ENCODE assay signal across 9 cellular contexts in the genomic region with DNA sequence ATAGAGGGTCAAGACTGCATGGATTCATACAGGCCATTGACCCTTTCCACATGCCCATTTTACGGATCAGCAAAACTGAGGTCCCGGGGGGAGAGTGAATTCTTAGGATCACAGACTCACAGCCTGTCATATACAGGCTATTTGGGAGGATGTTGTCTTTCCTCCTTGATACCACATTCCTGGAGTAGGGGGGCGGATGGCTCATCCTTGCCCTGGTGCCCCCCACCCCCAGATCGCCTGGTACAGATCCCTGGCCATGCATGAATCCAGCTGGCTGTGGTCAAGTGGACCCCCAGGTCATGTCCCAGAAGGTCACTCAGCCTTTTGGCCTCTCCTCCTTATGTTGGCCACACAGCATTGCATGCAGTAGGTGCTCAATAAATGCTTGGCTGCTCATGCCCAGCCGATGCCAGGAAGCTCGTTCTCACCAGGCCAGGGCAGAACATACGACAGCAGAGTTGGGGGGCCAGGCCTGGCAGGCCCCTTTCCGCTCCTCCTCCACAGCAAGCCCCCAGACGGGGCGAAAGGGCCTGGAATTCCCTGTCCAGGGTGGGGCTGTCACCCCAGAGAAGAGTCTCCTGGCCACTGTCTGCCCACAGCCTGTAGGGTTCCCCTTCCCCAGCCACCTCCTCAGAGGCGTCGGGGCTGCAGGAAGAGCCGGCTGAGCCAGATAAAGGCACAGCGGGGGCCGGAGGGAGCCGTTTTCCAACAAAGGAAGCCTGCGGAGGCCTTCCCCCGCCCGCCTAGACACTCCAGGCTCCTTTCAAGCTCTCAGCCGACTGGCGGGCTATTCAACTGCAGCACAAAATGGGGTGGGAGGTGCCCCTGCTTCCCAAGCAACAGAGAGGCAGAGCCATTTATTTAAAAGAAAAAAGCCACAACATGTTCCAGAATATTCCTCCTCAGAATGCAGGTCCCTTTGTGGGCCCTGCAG.
DNase-seq lines count a peak whose midpoint lies in the region; FAIRE-seq and TF ChIP-seq lines count a peak whose summit lies in the region.
"Had no signal": no experiment of that assay in that cellular context is flagged by ENCODE, and none has a peak within 500 bp of the region (broad histone marks: within the 10 kb centered on the region; RNA-seq: fewer than 3 reads in every experiment).

No MANE protein-coding gene starts in this region.

- TF ChIP-seq CTCF in endothelial cell of umbilical vein (IDR thresholded peaks at IDR 0.05; ENCODE audit: extremely low read depth in 1 of 2, insufficient read depth in 1 of 2, low read depth in 1 of 2, low read length in 2 of 2), result no peak

- H3K4me1 ChIP-seq in endothelial cell of umbilical vein (ENCODE audit: control insufficient read depth, extremely low read depth, insufficient read depth, low read length), result peaks cover 18% of the 10 kb centered on the region

- no peaks in the 10 kb centered on the region for H3K79me2 ChIP-seq in endothelial cell of umbilical vein (ENCODE audit: control insufficient read depth, insufficient read depth, low read length)

- H3K9me3 ChIP-seq in endothelial cell of umbilical vein (replicated peaks; ENCODE audit: control insufficient read depth, insufficient read depth, low read length), result no peaks in the 10 kb centered on the region

- H4K20me1 ChIP-seq in endothelial cell of umbilical vein (replicated peaks; ENCODE audit: control insufficient read depth, extremely low read depth, insufficient read depth, low read length), result no peaks in the 10 kb centered on the region

- H3K4me2 ChIP-seq in endothelial cell of umbilical vein (ENCODE audit: insufficient read depth, low read length), result no peak overlapping the region

- TF ChIP-seq POLR2A in endothelial cell of umbilical vein (IDR thresholded peaks at IDR 0.05; ENCODE audit: low read depth, low read length), result no peak

- no peak overlapping the region for H3K27ac Mint-ChIP-seq in activated CD4-positive, alpha-beta memory T cell treated with anti-CD3 and anti-CD28 coated beads for 36 hours

- peak overlapping the region; percentile 31 for H2AFZ ChIP-seq in endothelial cell of umbilical vein (ENCODE audit: low read depth, low read length)

- no peaks in the 10 kb centered on the region for H3K36me3 ChIP-seq in endothelial cell of umbilical vein (ENCODE audit: control insufficient read depth in 2 of 2, extremely low read depth in 1 of 2, insufficient read depth in 2 of 2, low read length in 2 of 2)

- dilution Hi-C loops in endothelial cell of umbilical vein (cut with MboI; ENCODE audit: extremely low pct_ligation_motif_present, low sequenced_read_pairs), result no loop called here

- intact Hi-C loops in endothelial cell of umbilical vein (cut with micrococcal nuclease), result no loop called here
- intact Hi-C loops in activated CD4-positive, alpha-beta memory T cell treated with anti-CD3 and anti-CD28 coated beads for 36 hours (cut with micrococcal nuclease), result no loop called here

- no TSS peak for BruUV-seq in endothelial cell of umbilical vein (replicated peaks; lab: Mats Ljungman, UMichigan)

- no peaks in the 10 kb centered on the region for H3K27me3 ChIP-seq in endothelial cell of umbilical vein (ENCODE audit: control insufficient read depth in 2 of 2, insufficient read depth in 2 of 2, low read length in 2 of 2)

- H3K9ac ChIP-seq in endothelial cell of umbilical vein (replicated peaks; ENCODE audit: extremely low read depth, insufficient read depth, low read length), result no peak overlapping the region

- H3K4me3 ChIP-seq in endothelial cell of umbilical vein (replicated peaks in 1 of 3; ENCODE audit: insufficient read depth in 1 of 3, low read depth in 1 of 3, low read length in 3 of 3), result no peak overlapping the region

- H3K9me3 Mint-ChIP-seq in activated CD4-positive, alpha-beta memory T cell treated with anti-CD3 and anti-CD28 coated beads for 36 hours, result no peaks in the 10 kb centered on the region

- H3K27me3 Mint-ChIP-seq in activated CD4-positive, alpha-beta memory T cell treated with anti-CD3 and anti-CD28 coated beads for 36 hours, result peaks cover 12% of the 10 kb centered on the region

- CTCF ChIA-PET in HEK293T (lab: Yijun Ruan, JAX) (interaction anchor here (0.9 to 1.2 kb wide), 2 partner anchors 14 to 20 kb away, joined by 3 to 5 read pairs; no protein-coding TSS in a partner anchor), endothelial cell of umbilical vein (lab: Charles Lee) (interaction anchor here (0.7 kb wide), 1 partner anchor 26 kb away, joined by 3 read pairs; no protein-coding TSS in a partner anchor)
- CTCF ChIA-PET in activated CD4-positive, alpha-beta memory T cell treated with anti-CD3 and anti-CD28 coated beads for 36 hours (lab: Charles Lee), result interaction anchor here (1.5 kb wide), 1 partner anchor 9 kb away, joined by 3 read pairs; no protein-coding TSS in a partner anchor

- no peak overlapping the region for H3K27ac ChIP-seq in endothelial cell of umbilical vein (ENCODE audit: insufficient read depth, low read depth, low read length)

- H3K4me3 Mint-ChIP-seq in activated CD4-positive, alpha-beta memory T cell treated with anti-CD3 and anti-CD28 coated beads for 36 hours, result no peak overlapping the region

- DNase-seq in HEK293T (ENCODE audit: extremely low spot score) (peak; percentile 70), NCI-H510A treated with DMSO at 0.1 percent for 48 hours (lab: John Stamatoyannopoulos, UW) (peak; percentile 75), endothelial cell of umbilical vein (ENCODE audit: low read depth, low spot score) (peak; percentile 74), retina (peak; percentile 96), kidney tubule cell (ENCODE audit: low spot score) (no peak), GM19238 (ENCODE audit: insufficient read length, low spot score) (no peak)
- no peak for DNase-seq in activated CD4-positive, alpha-beta memory T cell treated with anti-CD3 and anti-CD28 coated beads for 36 hours
- DNase-seq: activated naive CD4-positive, alpha-beta T cell treated with Interleukin-2 at 50 U/mL for 16 hours had no signal

- FAIRE-seq in endothelial cell of umbilical vein (lab: Jason Lieb, UNC), result peak; percentile 71
- FAIRE-seq: GM18507 had no signal

- POLR2A ChIA-PET in HEK293T (lab: Yijun Ruan, JAX), result interaction anchor here (1.3 kb wide), 1 partner anchor 70 kb away, joined by 3 read pairs; no protein-coding TSS in a partner anchor
- POLR2A ChIA-PET in endothelial cell of umbilical vein (lab: Charles Lee), result no interaction called here
- POLR2A ChIA-PET in activated CD4-positive, alpha-beta memory T cell treated with anti-CD3 and anti-CD28 coated beads for 36 hours (lab: Charles Lee), result no interaction called here

- H3K9me1 ChIP-seq in endothelial cell of umbilical vein (replicated peaks; ENCODE audit: control insufficient read depth, extremely low read depth, insufficient read depth, low read length), result no peaks in the 10 kb centered on the region

- H3K4me1 Mint-ChIP-seq in activated CD4-positive, alpha-beta memory T cell treated with anti-CD3 and anti-CD28 coated beads for 36 hours (ENCODE audit: low read depth), result peaks cover 3% of the 10 kb centered on the region

- no peaks in the 10 kb centered on the region for H3K36me3 Mint-ChIP-seq in activated CD4-positive, alpha-beta memory T cell treated with anti-CD3 and anti-CD28 coated beads for 36 hours

TF ChIP-seq in HEK293T, 16 proteins besides CTCF, POLR2A, EP300 and RAD21:
- TF ChIP-seq L3MBTL2 (conservative IDR thresholded peaks at IDR 0.05), result no peak
- no peak for TF ChIP-seq FOXK2 (IDR thresholded peaks at IDR 0.05)

TF ChIP-seq in endothelial cell of umbilical vein, 7 proteins besides CTCF, POLR2A, EP300 and RAD21:
- TF ChIP-seq GATA2 (IDR thresholded peaks at IDR 0.05; ENCODE audit: insufficient read depth, insufficient read length, low read depth, low read length), result no peak
- no peak for TF ChIP-seq MYC (IDR thresholded peaks at IDR 0.05; ENCODE audit: low read depth, low read length)
- TF ChIP-seq POLR2AphosphoS5 (IDR thresholded peaks at IDR 0.05; ENCODE audit: insufficient read depth, low read depth, low read length), result no peak
- no peak for TF ChIP-seq MAX (IDR thresholded peaks at IDR 0.05; ENCODE audit: insufficient read depth, insufficient read length)
- no peak for TF ChIP-seq JUN (IDR thresholded peaks at IDR 0.05; ENCODE audit: borderline replicate concordance, insufficient read depth, insufficient read length, low read depth)
- TF ChIP-seq FOS (IDR thresholded peaks at IDR 0.05; ENCODE audit: borderline replicate concordance, insufficient read depth, low read length), result no peak
- TF ChIP-seq EZH2 (IDR thresholded peaks at IDR 0.05; ENCODE audit: borderline replicate concordance, low read depth, low read length, severe bottlenecking), result peak; percentile 30

Comparison
In these comparisons a context has a peak if more than half of its experiments do, and no peak if none do; other contexts are left out.
1. DNase-seq: peak in HEK293T (single experiment), NCI-H510A treated with DMSO at 0.1 percent for 48 hours (single experiment), endothelial cell of umbilical vein (single experiment) and retina (single experiment); none in kidney tubule cell (single experiment), activated CD4-positive, alpha-beta memory T cell treated with anti-CD3 and anti-CD28 coated beads for 36 hours (single experiment) and GM19238 (single experiment).